ENCODE assay signal across 20 cellular contexts in the genomic region with DNA sequence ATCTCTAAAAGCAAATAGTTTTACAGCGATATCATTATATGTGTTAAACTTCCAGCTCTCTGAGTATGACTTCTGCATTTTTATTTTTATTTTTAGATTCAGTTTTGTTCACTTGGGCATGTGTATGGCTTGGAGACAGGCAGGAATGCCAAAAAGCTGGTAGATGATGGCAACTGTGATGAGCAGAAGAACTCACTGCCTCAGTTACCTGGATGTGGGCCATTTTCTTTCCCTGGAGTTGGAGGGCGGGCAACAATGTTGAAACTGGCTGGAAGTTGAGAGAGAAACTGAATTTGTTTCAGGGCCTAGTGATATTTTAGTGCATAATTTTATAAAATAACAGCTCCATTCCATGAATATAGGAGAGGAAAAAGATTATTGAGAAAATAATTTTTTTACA.
DNase-seq lines count a peak whose midpoint lies in the region; TF ChIP-seq lines count a peak whose summit lies in the region.
"Had no signal": no experiment of that assay in that cellular context is flagged by ENCODE, and none has a peak within 500 bp of the region (broad histone marks: within the 10 kb centered on the region; RNA-seq: fewer than 3 reads in every experiment).

No MANE protein-coding gene starts in this region.

- WGBS in mammary epithelial cell (ENCODE audit: low coverage, missing lambda C conversion rate) = 96% methylated on average over 2 of the region's 2 CpGs
- 82 to 86% methylated on average over 2 of the region's 2 CpGs for WGBS in tibial nerve, 2 donors

- H2AFZ ChIP-seq in mammary epithelial cell (ENCODE audit: low read depth, low read length) = no peak overlapping the region

- H3K79me2 ChIP-seq in mammary epithelial cell (ENCODE audit: insufficient read depth, low read length) = no peaks in the 10 kb centered on the region

- intact Hi-C loops in MCF 10A (cut with micrococcal nuclease) (loop anchor here (10.0 kb wide), 1 partner anchor 197 kb away; no protein-coding TSS in a partner anchor), mammary epithelial cell (cut with micrococcal nuclease) (loop anchor here (10.0 kb wide), 1 partner anchor 47 kb away; no protein-coding TSS in a partner anchor)

- dilution Hi-C loops in mammary epithelial cell (cut with HindIII; ENCODE audit: low sequenced_read_pairs) = loop anchor here (5.0 kb wide), 1 partner anchor 84 kb away; no protein-coding TSS in a partner anchor

- H3K4me1 Mint-ChIP-seq in MCF 10A (ENCODE audit: insufficient read depth, unreplicated experiment) = peaks cover 52% of the 10 kb centered on the region
- H3K4me1 Mint-ChIP-seq: T-helper 17 cell had no signal

- no peaks in the 10 kb centered on the region for H3K36me3 ChIP-seq in mammary epithelial cell (ENCODE audit: insufficient read depth, low read length)
- H3K36me3 ChIP-seq in neutrophil = no peaks in the 10 kb centered on the region
- no peaks in the 10 kb centered on the region for H3K36me3 ChIP-seq in tibial nerve
- H3K36me3 ChIP-seq: SJSA1 had no signal

- H3K9me3 ChIP-seq in mammary epithelial cell (replicated peaks; ENCODE audit: insufficient read depth, low read length) (no peaks in the 10 kb centered on the region), neutrophil (no peaks in the 10 kb centered on the region), tibial nerve (no peaks in the 10 kb centered on the region)
- H3K9me3 ChIP-seq: SJSA1 had no signal

- TF ChIP-seq EP300 in tibial nerve (IDR thresholded peaks at IDR 0.05) = no peak

- H3K27ac Mint-ChIP-seq in MCF 10A (ENCODE audit: low read depth, unreplicated experiment) = peak overlapping the region; percentile 80
- H3K27ac Mint-ChIP-seq: activated naive CD4-positive, alpha-beta T cell treated with anti-CD3 and anti-CD28 coated beads, Interleukin-2, amount 50 U/mL, for 72 hours; activated T-helper 1 cell treated with anti-CD3 and anti-CD28 coated beads, Interleukin-12 subunit alpha, Interleukin-12 subunit beta, Interleukin-2, Interleukin-4 antibody, amounts not matched to agents 30 ng/mL and 10 ng/mL and 1 ng/mL, durations not matched to agents 14 hours and 24 hours and 36 hours; T-helper 17 cell had no signal

- CTCF ChIA-PET in MCF 10A (lab: Yijun Ruan, JAX) (interaction anchor here (0.9 to 1.6 kb wide), 2 partner anchors 10 to 189 kb away, joined by 3 to 6 read pairs; no protein-coding TSS in a partner anchor), mammary epithelial cell (lab: Charles Lee; ENCODE audit: low non-redundant PET) (no interaction called here)

- H3K9me3 Mint-ChIP-seq in MCF 10A (ENCODE audit: unreplicated experiment) = no peaks in the 10 kb centered on the region
- H3K9me3 Mint-ChIP-seq: activated T-helper 1 cell treated with anti-CD3 and anti-CD28 coated beads, Interleukin-12 subunit alpha, Interleukin-12 subunit beta, Interleukin-2, Interleukin-4 antibody, amounts not matched to agents 30 ng/mL and 10 ng/mL and 1 ng/mL, durations not matched to agents 14 hours and 24 hours and 36 hours; neural crest cell had no signal

- POLR2A ChIA-PET in MCF 10A (lab: Yijun Ruan, JAX) = interaction anchor here (0.6 to 1.9 kb wide), 5 partner anchors 9 to 573 kb away, joined by 3 to 9 read pairs (median 4); no protein-coding TSS in a partner anchor

- in situ Hi-C loops in mammary epithelial cell (cut with MboI; ENCODE audit: low sequenced_read_pairs in 2 of 2) = loop anchor here (25.0 kb wide), 2 partner anchors 579 to 604 kb away; no protein-coding TSS in a partner anchor

- no peaks in the 10 kb centered on the region for H3K27me3 Mint-ChIP-seq in MCF 10A (ENCODE audit: insufficient read depth, unreplicated experiment)

- H4K20me1 ChIP-seq in mammary epithelial cell (ENCODE audit: insufficient read depth, low read length) = no peaks in the 10 kb centered on the region

- H3K4me1 ChIP-seq in mammary epithelial cell (ENCODE audit: insufficient read depth, low read length) = peaks cover 13% of the 10 kb centered on the region
- H3K4me1 ChIP-seq in neutrophil (ENCODE audit: control insufficient read depth in 1 of 2, insufficient read depth in 1 of 2, low read depth in 1 of 2, low read length in 1 of 2) = peaks cover 38 to 51% of the 10 kb centered on the region in 2 experiments
- H3K4me1 ChIP-seq in tibial nerve = peaks cover 0 to 64% (median 27%) of the 10 kb centered on the region in 4 donors

- H3K4me3 ChIP-seq in mammary epithelial cell (replicated peaks in 1 of 3; ENCODE audit: insufficient read depth in 1 of 3, low read depth in 2 of 3, low read length in 3 of 3) (no peak overlapping the region), neutrophil (ENCODE audit: low read depth in 1 of 2, low read length in 1 of 2) (no peak overlapping the region), tibial nerve (no peak overlapping the region)
- H3K4me3 ChIP-seq: SJSA1 had no signal

- H3K27ac ChIP-seq in mammary epithelial cell (ENCODE audit: insufficient read depth, low read depth, low read length) (no peak overlapping the region), caudate nucleus (ENCODE audit: low read depth, low read length) (peak overlapping the region; percentile 20), neutrophil (peak overlapping the region; percentile 60), tibial nerve (peak overlapping the region in 3 of 4 donors; percentile 36 to 90 (median 79))
- H3K27ac ChIP-seq: 22Rv1 had no signal

- H3K27me3 ChIP-seq in mammary epithelial cell (ENCODE audit: insufficient read depth, low read length) (no peaks in the 10 kb centered on the region), neutrophil (no peaks in the 10 kb centered on the region), tibial nerve (no peaks in the 10 kb centered on the region)
- H3K27me3 ChIP-seq: SJSA1 had no signal

- H3K9ac ChIP-seq in mammary epithelial cell (ENCODE audit: insufficient read depth, low read length) = no peak overlapping the region

- H3K4me3 Mint-ChIP-seq in MCF 10A (ENCODE audit: unreplicated experiment) = no peak overlapping the region
- H3K4me3 Mint-ChIP-seq: activated T-helper 1 cell treated with anti-CD3 and anti-CD28 coated beads, Interleukin-12 subunit alpha, Interleukin-12 subunit beta, Interleukin-2, Interleukin-4 antibody, amounts not matched to agents 30 ng/mL and 10 ng/mL and 1 ng/mL, durations not matched to agents 14 hours and 24 hours and 36 hours; neural crest cell; T-helper 17 cell had no signal

- no peak overlapping the region for H3K4me2 ChIP-seq in mammary epithelial cell (ENCODE audit: insufficient read depth, low read depth, low read length)

- H3K36me3 Mint-ChIP-seq in MCF 10A (ENCODE audit: insufficient read depth, unreplicated experiment) = peaks cover 6% of the 10 kb centered on the region
- H3K36me3 Mint-ChIP-seq: activated naive CD4-positive, alpha-beta T cell treated with anti-CD3 and anti-CD28 coated beads, Interleukin-2, amount 50 U/mL, for 72 hours had no signal

- TF ChIP-seq CTCF in MCF 10A (IDR thresholded peaks at IDR 0.05; ENCODE audit: unreplicated experiment) = no peak
- no peak for TF ChIP-seq CTCF in mammary epithelial cell (conservative IDR thresholded peaks at IDR 0.05 in 1 of 2, IDR thresholded peaks at IDR 0.05 in 1 of 2; ENCODE audit: extremely low read depth in 1 of 2, insufficient read depth in 1 of 2, low read depth in 1 of 2, low read length in 2 of 2)
- TF ChIP-seq CTCF in neutrophil (IDR thresholded peaks at IDR 0.05) = no peak
- no peak for TF ChIP-seq CTCF in tibial nerve (IDR thresholded peaks at IDR 0.05)

- DNase-seq in MCF 10A (ENCODE audit: unreplicated experiment) (no peak), mammary epithelial cell (no peak), caudate nucleus (lab: John Stamatoyannopoulos, UW) (peak in 1 of 61 donors; percentile 27), tibial nerve (ENCODE audit: low spot score in 2 of 2) (no peak), hepatic stellate cell (ENCODE audit: low spot score) (no peak), GDM1 (lab: John Stamatoyannopoulos, UW) (no peak), NCI-H1105 (lab: John Stamatoyannopoulos, UW) (no peak)
- DNase-seq: dermis blood vessel endothelial cell; foreskin fibroblast; GOT3; kidney; stimulated activated CD4-positive, alpha-beta T cell treated with anti-CD3 and anti-CD28 coated beads, Interleukin-15, amount 100 ng/mL, for 24 hours; T-helper 17 cell; trophoblast cell had no signal

- TF ChIP-seq POLR2A in tibial nerve (IDR thresholded peaks at IDR 0.05) = no peak

- BruUV-seq in MCF 10A (replicated peaks; lab: Mats Ljungman, UMichigan) (no TSS peak), mammary epithelial cell (replicated peaks; lab: Mats Ljungman, UMichigan) (no TSS peak)
